In genomic region chr19:52028027-52028779, GRCh38 we compare ENCODE assay signal across 1 cellular context.
TF ChIP-seq lines count a peak whose summit lies in the region.

ZNF614 (minus strand) TSS chr19:52028379; CDS start chr19:52025745, 2,634 bp downstream.

TF ChIP-seq in HepG2, 621 proteins besides CTCF, POLR2A, EP300 and RAD21 (continued from another document and continues in another):
- TF ChIP-seq KMT2A (CRISPR knock-in tag; IDR thresholded peaks at IDR 0.05) (peak; percentile 90), ZNF142 (CRISPR knock-in tag; IDR thresholded peaks at IDR 0.05) (0 out of 2 replicates have a peak, but pooled peaks have one; percentile 34), HNRNPUL1 (IDR thresholded peaks at IDR 0.05; ENCODE audit: low read depth, low read length) (no peak), ZNF274 (CRISPR knock-in tag; IDR thresholded peaks at IDR 0.05) (peak; percentile 92; the same call in 1 of the 2 replicates), ZC3H13 (CRISPR knock-in tag; IDR thresholded peaks at IDR 0.05) (peak; percentile 60; the same call in 1 of the 2 replicates), ZNF782 (CRISPR knock-in tag; IDR thresholded peaks at IDR 0.05; ENCODE audit: borderline replicate concordance) (peak; percentile 76; the same call in 1 of the 2 replicates), LCORL (IDR thresholded peaks at IDR 0.05) (no peak), LCORL (CRISPR knock-in tag; IDR thresholded peaks at IDR 0.05) (peak; percentile 81), RFX5 (IDR thresholded peaks at IDR 0.05; ENCODE audit: low read depth, low read length) (peak; percentile 33; the same call in 1 of the 2 replicates), SSRP1 (CRISPR knock-in tag; IDR thresholded peaks at IDR 0.05) (no peak), SMC3 (IDR thresholded peaks at IDR 0.05; ENCODE audit: low read length) (no peak), SMAD3 (CRISPR knock-in tag; IDR thresholded peaks at IDR 0.05) (peak; percentile 35; the same call in 1 of the 2 replicates), ZHX2 (IDR thresholded peaks at IDR 0.05; ENCODE audit: low read depth) (peak; percentile 94), ZHX2 (CRISPR knock-in tag; IDR thresholded peaks at IDR 0.05; ENCODE audit: borderline replicate concordance) (0 out of 2 replicates have a peak, but pooled peaks have one; percentile 26), REXO4 (CRISPR knock-in tag; IDR thresholded peaks at IDR 0.05; ENCODE audit: borderline replicate concordance) (no peak), ZNF772 (CRISPR knock-in tag; IDR thresholded peaks at IDR 0.05) (peak; percentile 83), HNRNPL (IDR thresholded peaks at IDR 0.05; ENCODE audit: low read depth, low read length) (peak; percentile 74; the same call in 1 of the 2 replicates), ESRRA (CRISPR knock-in tag; IDR thresholded peaks at IDR 0.05; ENCODE audit: low read depth) (no peak; the same call in 1 of the 2 replicates), GPBP1L1 (CRISPR knock-in tag; IDR thresholded peaks at IDR 0.05) (no peak), JUNB (CRISPR knock-in tag; IDR thresholded peaks at IDR 0.05; ENCODE audit: borderline replicate concordance) (no peak), ZNF230 (CRISPR knock-in tag; IDR thresholded peaks at IDR 0.05) (peak; percentile 84; the same call in 1 of the 2 replicates), E2F1 (CRISPR knock-in tag; IDR thresholded peaks at IDR 0.05) (peak; percentile 74), NFKBIZ (CRISPR knock-in tag; IDR thresholded peaks at IDR 0.05) (peak; percentile 49; the same call in 1 of the 2 replicates), THYN1 (CRISPR knock-in tag; IDR thresholded peaks at IDR 0.05; ENCODE audit: borderline replicate concordance, low read depth) (no peak), TEAD2 (CRISPR knock-in tag; IDR thresholded peaks at IDR 0.05) (no peak), ZBED4 (CRISPR knock-in tag; IDR thresholded peaks at IDR 0.05; ENCODE audit: borderline replicate concordance) (peak; percentile 45; the same call in 1 of the 2 replicates), ZNF572 (CRISPR knock-in tag; IDR thresholded peaks at IDR 0.05) (0 out of 2 replicates have a peak, but pooled peaks have one; percentile 34), SRSF1 (optimal IDR thresholded peaks at IDR 0.05; ENCODE audit: low read depth, low read length) (peak; percentile 60), SNAPC5 (CRISPR knock-in tag; IDR thresholded peaks at IDR 0.05; ENCODE audit: borderline replicate concordance) (peak; percentile 57; the same call in 1 of the 2 replicates), RBM39 (IDR thresholded peaks at IDR 0.05; ENCODE audit: low read depth, low read length, poor library complexity, severe bottlenecking) (peak; percentile 77), TAF15 (IDR thresholded peaks at IDR 0.05; ENCODE audit: low read depth, low read length, poor library complexity, severe bottlenecking) (no peak), ZBTB3 (CRISPR knock-in tag; IDR thresholded peaks at IDR 0.05; ENCODE audit: borderline replicate concordance, low read depth) (peak; percentile 66; the same call in 1 of the 2 replicates), CREB1 (IDR thresholded peaks at IDR 0.05) (peak; percentile 96), CREB1 (CRISPR knock-in tag; IDR thresholded peaks at IDR 0.05) (peak; percentile 100), ZFP36 (IDR thresholded peaks at IDR 0.05; ENCODE audit: borderline replicate concordance, low read depth, low read length, partially characterized antibody) (no peak), ZBTB38 (CRISPR knock-in tag; IDR thresholded peaks at IDR 0.05) (peak; percentile 64; the same call in 1 of the 2 replicates), CC2D1A (CRISPR knock-in tag; IDR thresholded peaks at IDR 0.05) (no peak), ARNTL (CRISPR knock-in tag; IDR thresholded peaks at IDR 0.05) (peak; percentile 63; the same call in 1 of the 2 replicates), RORA (CRISPR knock-in tag; IDR thresholded peaks at IDR 0.05) (no peak), ZZZ3 (CRISPR knock-in tag; IDR thresholded peaks at IDR 0.05; ENCODE audit: borderline replicate concordance) (peak; percentile 94), ZNF790 (CRISPR knock-in tag; IDR thresholded peaks at IDR 0.05; ENCODE audit: borderline replicate concordance) (peak; percentile 55; the same call in 1 of the 2 replicates), MXI1 (IDR thresholded peaks at IDR 0.05; ENCODE audit: borderline replicate concordance, low read depth, low read length) (peak; percentile 87; the same call in 2 of the 3 replicates), CBX5 (CRISPR knock-in tag; IDR thresholded peaks at IDR 0.05; ENCODE audit: borderline replicate concordance) (0 out of 2 replicates have a peak, but pooled peaks have one; percentile 63), RFX1 (IDR thresholded peaks at IDR 0.05) (no peak), SNRNP70 (IDR thresholded peaks at IDR 0.05; ENCODE audit: low read depth, low read length) (no peak), FOXK2 (IDR thresholded peaks at IDR 0.05) (no peak), ZMYM2 (CRISPR knock-in tag; IDR thresholded peaks at IDR 0.05) (no peak), MEF2D (CRISPR knock-in tag; IDR thresholded peaks at IDR 0.05) (peak; percentile 67), ZNF547 (CRISPR knock-in tag; IDR thresholded peaks at IDR 0.05) (peak; percentile 49; the same call in 1 of the 2 replicates), TOE1 (CRISPR knock-in tag; IDR thresholded peaks at IDR 0.05) (no peak; the same call in 1 of the 2 replicates), ZNF343 (CRISPR knock-in tag; IDR thresholded peaks at IDR 0.05) (peak; percentile 89; the same call in 1 of the 2 replicates), ZNF543 (CRISPR knock-in tag; IDR thresholded peaks at IDR 0.05) (0 out of 2 replicates have a peak, but pooled peaks have one; percentile 70)
